Comparison of ENCODE assay signal across 1 cellular context in genomic region chr5:95826949-95827595, GRCh38.
TF ChIP-seq lines count a peak whose summit lies in the region.

No MANE protein-coding gene starts in this region.

TF ChIP-seq in HepG2, 621 proteins besides CTCF, POLR2A, EP300 and RAD21 (continued from another document):
- TF ChIP-seq UBTF (CRISPR knock-in tag; IDR thresholded peaks at IDR 0.05) = peak; percentile 27; the same call in 1 of the 2 replicates
- peak; percentile 89 for TF ChIP-seq ZNF331 (CRISPR knock-in tag; IDR thresholded peaks at IDR 0.05)
- no peak for TF ChIP-seq KLF15 (CRISPR knock-in tag; IDR thresholded peaks at IDR 0.05; ENCODE audit: borderline replicate concordance)
- TF ChIP-seq RXRB (CRISPR knock-in tag; IDR thresholded peaks at IDR 0.05; ENCODE audit: borderline replicate concordance) = peak; percentile 80
- TF ChIP-seq ZNF597 (CRISPR knock-in tag; IDR thresholded peaks at IDR 0.05) = no peak
- no peak for TF ChIP-seq BRF2 (CRISPR knock-in tag; IDR thresholded peaks at IDR 0.05)
- peak; percentile 61; the same call in 1 of the 2 replicates for TF ChIP-seq ZNF124 (CRISPR knock-in tag; IDR thresholded peaks at IDR 0.05)
- no peak for TF ChIP-seq ZBTB26 (CRISPR knock-in tag; IDR thresholded peaks at IDR 0.05; ENCODE audit: borderline replicate concordance)
- TF ChIP-seq TRAFD1 (CRISPR knock-in tag; IDR thresholded peaks at IDR 0.05; ENCODE audit: borderline replicate concordance) = no peak
- no peak for TF ChIP-seq ZFP1 (CRISPR knock-in tag; IDR thresholded peaks at IDR 0.05)
- TF ChIP-seq ZNF747 (CRISPR knock-in tag; IDR thresholded peaks at IDR 0.05; ENCODE audit: borderline replicate concordance) = peak; percentile 23; the same call in 1 of the 2 replicates
- TF ChIP-seq ZNF788 (CRISPR knock-in tag; IDR thresholded peaks at IDR 0.05; ENCODE audit: borderline replicate concordance) = peak; percentile 85
- peak; percentile 91 for TF ChIP-seq MTA1 (CRISPR knock-in tag; IDR thresholded peaks at IDR 0.05; ENCODE audit: borderline replicate concordance)
- 0 out of 2 replicates have a peak, but pooled peaks have one; percentile 39 for TF ChIP-seq ZNF263 (CRISPR knock-in tag; IDR thresholded peaks at IDR 0.05)
- no peak for TF ChIP-seq ZNF569 (CRISPR knock-in tag; IDR thresholded peaks at IDR 0.05; ENCODE audit: borderline replicate concordance)
- no peak for TF ChIP-seq TERF1 (CRISPR knock-in tag; IDR thresholded peaks at IDR 0.05)
- no peak for TF ChIP-seq ZNF891 (CRISPR knock-in tag; IDR thresholded peaks at IDR 0.05)
- TF ChIP-seq MNT (IDR thresholded peaks at IDR 0.05) = no peak
- no peak for TF ChIP-seq CBX2 (IDR thresholded peaks at IDR 0.05; ENCODE audit: low read depth, low read length)
- TF ChIP-seq CBX2 (CRISPR knock-in tag; IDR thresholded peaks at IDR 0.05; ENCODE audit: low read depth) = no peak
- TF ChIP-seq NR2F6 (IDR thresholded peaks at IDR 0.05) = peak; percentile 47
- peak; percentile 78 for TF ChIP-seq NR2F6 (CRISPR knock-in tag; IDR thresholded peaks at IDR 0.05)
- peak; percentile 84 for TF ChIP-seq TBX2 (CRISPR knock-in tag; IDR thresholded peaks at IDR 0.05; ENCODE audit: borderline replicate concordance)
- peak; percentile 78 for TF ChIP-seq ELF1 (CRISPR knock-in tag; IDR thresholded peaks at IDR 0.05)
- peak; percentile 91 for TF ChIP-seq HMG20A (CRISPR knock-in tag; IDR thresholded peaks at IDR 0.05; ENCODE audit: borderline replicate concordance)
- TF ChIP-seq MTERF4 (CRISPR knock-in tag; IDR thresholded peaks at IDR 0.05) = no peak
- no peak for TF ChIP-seq ZNF792 (CRISPR knock-in tag; IDR thresholded peaks at IDR 0.05)
- TF ChIP-seq ARID3A (IDR thresholded peaks at IDR 0.05; ENCODE audit: low read depth, low read length) = no peak
- peak; percentile 80; the same call in 1 of the 2 replicates for TF ChIP-seq ZNF691 (CRISPR knock-in tag; IDR thresholded peaks at IDR 0.05; ENCODE audit: borderline replicate concordance, low read depth)
- TF ChIP-seq ZBTB46 (CRISPR knock-in tag; IDR thresholded peaks at IDR 0.05; ENCODE audit: borderline replicate concordance) = no peak
- TF ChIP-seq ZNF709 (CRISPR knock-in tag; IDR thresholded peaks at IDR 0.05) = no peak
- no peak for TF ChIP-seq ZNF224 (CRISPR knock-in tag; IDR thresholded peaks at IDR 0.05)
- TF ChIP-seq CSRNP1 (CRISPR knock-in tag; IDR thresholded peaks at IDR 0.05) = no peak
